Comparison of ENCODE assay signal across 8 cellular contexts in the genomic region with DNA sequence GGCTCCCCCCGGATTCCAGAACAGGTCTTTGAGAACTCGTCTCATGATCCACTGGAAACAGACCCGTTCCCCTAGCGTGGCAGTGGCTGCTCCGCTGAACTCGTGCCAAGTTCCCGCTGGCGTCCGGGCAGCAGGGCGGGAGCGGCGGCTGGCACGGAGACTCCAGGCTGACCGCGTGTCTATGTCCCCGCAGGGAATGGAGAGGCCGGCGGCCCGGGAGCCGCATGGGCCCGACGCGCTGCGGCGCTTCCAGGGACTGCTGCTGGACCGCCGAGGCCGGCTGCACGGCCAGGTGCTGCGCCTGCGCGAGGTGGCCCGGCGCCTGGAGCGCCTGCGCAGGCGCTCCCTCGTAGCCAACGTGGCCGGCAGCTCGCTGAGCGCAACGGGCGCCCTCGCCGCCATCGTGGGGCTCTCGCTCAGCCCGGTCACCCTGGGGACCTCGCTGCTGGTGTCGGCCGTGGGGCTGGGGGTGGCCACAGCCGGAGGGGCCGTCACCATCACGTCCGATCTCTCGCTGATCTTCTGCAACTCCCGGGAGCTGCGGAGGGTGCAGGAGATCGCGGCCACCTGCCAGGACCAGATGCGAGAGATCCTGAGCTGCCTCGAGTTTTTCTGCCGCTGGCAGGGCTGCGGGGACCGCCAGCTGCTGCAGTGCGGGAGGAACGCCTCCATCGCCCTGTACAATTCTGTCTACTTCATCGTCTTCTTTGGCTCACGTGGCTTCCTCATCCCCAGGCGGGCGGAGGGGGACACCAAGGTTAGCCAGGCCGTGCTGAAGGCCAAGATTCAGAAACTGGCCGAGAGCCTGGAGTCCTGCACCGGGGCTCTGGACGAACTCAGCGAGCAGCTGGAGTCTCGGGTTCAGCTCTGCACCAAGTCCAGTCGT. TPM values are rescaled to one million over a fixed set of nuclear protein-coding genes. Genes with fewer than 3 reads are reported as not detected.
DNase-seq lines count a peak whose midpoint lies in the region; ATAC-seq, FAIRE-seq and TF ChIP-seq lines count a peak whose summit lies in the region.

No MANE protein-coding gene starts in this region.

- peak overlapping the region; percentile 79 for H3K4me2 ChIP-seq in A549

- DNase-seq in A549 (ENCODE audit: low read depth in 1 of 2, low spot score in 1 of 2), result peak; percentile 87 to 91
- DNase-seq in NCI-H1694 treated with DMSO at 0.1 percent for 48 hours (lab: John Stamatoyannopoulos, UW), result peak; percentile 85
- peak; percentile 54 to 55 for DNase-seq in activated CD4-positive, alpha-beta T cell treated with anti-CD3 and anti-CD28 coated beads for 24 hours (ENCODE audit: low read depth in 2 of 2)
- no peak for DNase-seq in chondrocyte (ENCODE audit: low spot score)
- DNase-seq in kidney tubule cell (ENCODE audit: low spot score), result peak; percentile 88
- peak; percentile 42 to 64 (median 50) for DNase-seq in stimulated activated CD4-positive, alpha-beta T cell treated with anti-CD3 and anti-CD28 coated beads, Interleukin-1b, Interleukin-23, amount 100 ng/mL, for 24 hours (ENCODE audit: low read depth in 4 of 4, low spot score in 1 of 4)

- no peaks in the 10 kb centered on the region for H3K9me3 Mint-ChIP-seq in chondrocyte (ENCODE audit: low read depth)

- no peak for TF ChIP-seq EP300 in A549 (IDR thresholded peaks at IDR 0.05)

- peak overlapping the region; percentile 85 to 94 for H3K27ac ChIP-seq in A549

- peak overlapping the region; percentile 68 for H3K4me3 Mint-ChIP-seq in chondrocyte (ENCODE audit: unreplicated experiment)

- peak; percentile 89 for TF ChIP-seq POLR2A in A549 (IDR thresholded peaks at IDR 0.05; ENCODE audit: low read length)

- no peaks in the 10 kb centered on the region for H3K36me3 Mint-ChIP-seq in chondrocyte (ENCODE audit: low read depth)

- no peak for TF ChIP-seq RAD21 in A549 (conservative IDR thresholded peaks at IDR 0.05 in 1 of 2, IDR thresholded peaks at IDR 0.05 in 1 of 2)

- no peak for FAIRE-seq in A549 (lab: Jason Lieb, UNC)

- CTCF ChIA-PET in A549 (lab: Yijun Ruan, JAX), result interaction anchor here (1.0 to 5.6 kb wide), 17 partner anchors 12 to 212 kb away, joined by 3 to 80 read pairs (median 11); a partner anchor contains a TSS

- TF ChIP-seq CTCF in A549 (IDR thresholded peaks at IDR 0.05), result no peak
- TF ChIP-seq CTCF in chondrocyte (IDR thresholded peaks at IDR 0.05), result peak; percentile 10

- H3K4me1 ChIP-seq in A549, result peaks cover 35% of the 10 kb centered on the region

- no peaks in the 10 kb centered on the region for H3K9me3 ChIP-seq in A549

- POLR2A ChIA-PET in A549 (lab: Yijun Ruan, JAX), result interaction anchor here (0.6 to 1.8 kb wide), 18 partner anchors 12 to 426 kb away, joined by 3 to 18 read pairs (median 4); a partner anchor contains a TSS

- H3K27me3 Mint-ChIP-seq in chondrocyte (ENCODE audit: low read depth), result no peaks in the 10 kb centered on the region

- H3K4me1 Mint-ChIP-seq in chondrocyte (ENCODE audit: low read depth), result peaks cover 48% of the 10 kb centered on the region

- peak; percentile 90 to 94 for ATAC-seq in A549
- peak; percentile 91 for ATAC-seq in GM18498 (IDR thresholded peaks at IDR 0.05; ENCODE audit: unreplicated experiment)
- ATAC-seq in HG02884 (IDR thresholded peaks at IDR 0.05; ENCODE audit: unreplicated experiment), result peak; percentile 72

- H3K27ac Mint-ChIP-seq in chondrocyte (ENCODE audit: unreplicated experiment), result peak overlapping the region; percentile 96

- WGBS in A549 (ENCODE audit: missing lambda C conversion rate), result 20% methylated on average over 33 of the region's 80 CpGs

- H3K4me3 ChIP-seq in A549, result peak overlapping the region; percentile 44

TF ChIP-seq in A549, 52 proteins besides CTCF, POLR2A, EP300 and RAD21 (continues in another document):
- TF ChIP-seq TFCP2L1 (CRISPR knock-in tag; IDR thresholded peaks at IDR 0.05) (peak; percentile 66; the same call in 1 of the 2 replicates), PHF8 (IDR thresholded peaks at IDR 0.05; ENCODE audit: borderline replicate concordance, low read depth) (peak; percentile 66; the same call in 1 of the 2 replicates), RNF2 (IDR thresholded peaks at IDR 0.05; ENCODE audit: borderline replicate concordance, low read depth) (peak; percentile 79; the same call in 1 of the 2 replicates), ZFP36 (IDR thresholded peaks at IDR 0.05; ENCODE audit: borderline replicate concordance, partially characterized antibody) (no peak), ZSCAN20 (CRISPR knock-in tag; IDR thresholded peaks at IDR 0.05) (peak; percentile 67; the same call in 1 of the 2 replicates), TP53 (CRISPR knock-in tag; IDR thresholded peaks at IDR 0.05) (peak; percentile 80), MYC (IDR thresholded peaks at IDR 0.05; ENCODE audit: borderline replicate concordance, low read length) (peak; percentile 95), JUN (IDR thresholded peaks at IDR 0.05) (peak; percentile 71 to 93), HOXB13 (CRISPR knock-in tag; IDR thresholded peaks at IDR 0.05; ENCODE audit: low read depth) (peak; percentile 88), EHF (CRISPR knock-in tag; IDR thresholded peaks at IDR 0.05) (peak; percentile 52), RARB (CRISPR knock-in tag; IDR thresholded peaks at IDR 0.05) (no peak)
- TF ChIP-seq, protein P1, sequence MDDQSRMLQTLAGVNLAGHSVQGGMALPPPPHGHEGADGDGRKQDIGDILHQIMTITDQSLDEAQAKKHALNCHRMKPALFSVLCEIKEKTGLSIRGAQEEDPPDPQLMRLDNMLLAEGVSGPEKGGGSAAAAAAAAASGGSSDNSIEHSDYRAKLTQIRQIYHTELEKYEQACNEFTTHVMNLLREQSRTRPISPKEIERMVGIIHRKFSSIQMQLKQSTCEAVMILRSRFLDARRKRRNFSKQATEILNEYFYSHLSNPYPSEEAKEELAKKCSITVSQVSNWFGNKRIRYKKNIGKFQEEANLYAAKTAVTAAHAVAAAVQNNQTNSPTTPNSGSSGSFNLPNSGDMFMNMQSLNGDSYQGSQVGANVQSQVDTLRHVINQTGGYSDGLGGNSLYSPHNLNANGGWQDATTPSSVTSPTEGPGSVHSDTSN (IDR thresholded peaks at IDR 0.05), result 0 out of 2 replicates have a peak, but pooled peaks have one; percentile 10
- TF ChIP-seq, protein P2, sequence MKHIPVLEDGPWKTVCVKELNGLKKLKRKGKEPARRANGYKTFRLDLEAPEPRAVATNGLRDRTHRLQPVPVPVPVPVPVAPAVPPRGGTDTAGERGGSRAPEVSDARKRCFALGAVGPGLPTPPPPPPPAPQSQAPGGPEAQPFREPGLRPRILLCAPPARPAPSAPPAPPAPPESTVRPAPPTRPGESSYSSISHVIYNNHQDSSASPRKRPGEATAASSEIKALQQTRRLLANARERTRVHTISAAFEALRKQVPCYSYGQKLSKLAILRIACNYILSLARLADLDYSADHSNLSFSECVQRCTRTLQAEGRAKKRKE (CRISPR knock-in tag; IDR thresholded peaks at IDR 0.05; ENCODE audit: low read depth), result peak; percentile 89
- TF ChIP-seq, protein P3, sequence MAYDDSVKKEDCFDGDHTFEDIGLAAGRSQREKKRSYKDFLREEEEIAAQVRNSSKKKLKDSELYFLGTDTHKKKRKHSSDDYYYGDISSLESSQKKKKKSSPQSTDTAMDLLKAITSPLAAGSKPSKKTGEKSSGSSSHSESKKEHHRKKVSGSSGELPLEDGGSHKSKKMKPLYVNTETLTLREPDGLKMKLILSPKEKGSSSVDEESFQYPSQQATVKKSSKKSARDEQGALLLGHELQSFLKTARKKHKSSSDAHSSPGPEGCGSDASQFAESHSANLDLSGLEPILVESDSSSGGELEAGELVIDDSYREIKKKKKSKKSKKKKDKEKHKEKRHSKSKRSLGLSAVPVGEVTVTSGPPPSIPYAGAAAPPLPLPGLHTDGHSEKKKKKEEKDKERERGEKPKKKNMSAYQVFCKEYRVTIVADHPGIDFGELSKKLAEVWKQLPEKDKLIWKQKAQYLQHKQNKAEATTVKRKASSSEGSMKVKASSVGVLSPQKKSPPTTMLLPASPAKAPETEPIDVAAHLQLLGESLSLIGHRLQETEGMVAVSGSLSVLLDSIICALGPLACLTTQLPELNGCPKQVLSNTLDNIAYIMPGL (CRISPR knock-in tag; IDR thresholded peaks at IDR 0.05; ENCODE audit: borderline replicate concordance), result no peak
- TF ChIP-seq, protein P4, sequence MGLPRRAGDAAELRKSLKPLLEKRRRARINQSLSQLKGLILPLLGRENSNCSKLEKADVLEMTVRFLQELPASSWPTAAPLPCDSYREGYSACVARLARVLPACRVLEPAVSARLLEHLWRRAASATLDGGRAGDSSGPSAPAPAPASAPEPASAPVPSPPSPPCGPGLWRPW (IDR thresholded peaks at IDR 0.05), result no peak
- TF ChIP-seq, protein P5, sequence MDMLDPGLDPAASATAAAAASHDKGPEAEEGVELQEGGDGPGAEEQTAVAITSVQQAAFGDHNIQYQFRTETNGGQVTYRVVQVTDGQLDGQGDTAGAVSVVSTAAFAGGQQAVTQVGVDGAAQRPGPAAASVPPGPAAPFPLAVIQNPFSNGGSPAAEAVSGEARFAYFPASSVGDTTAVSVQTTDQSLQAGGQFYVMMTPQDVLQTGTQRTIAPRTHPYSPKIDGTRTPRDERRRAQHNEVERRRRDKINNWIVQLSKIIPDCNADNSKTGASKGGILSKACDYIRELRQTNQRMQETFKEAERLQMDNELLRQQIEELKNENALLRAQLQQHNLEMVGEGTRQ (IDR thresholded peaks at IDR 0.05), result 0 out of 2 replicates have a peak, but pooled peaks have one; percentile 20
- TF ChIP-seq, protein P6, sequence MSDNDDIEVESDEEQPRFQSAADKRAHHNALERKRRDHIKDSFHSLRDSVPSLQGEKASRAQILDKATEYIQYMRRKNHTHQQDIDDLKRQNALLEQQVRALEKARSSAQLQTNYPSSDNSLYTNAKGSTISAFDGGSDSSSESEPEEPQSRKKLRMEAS (IDR thresholded peaks at IDR 0.05), result peak; percentile 98

RNA-seq across cellular contexts. Expression of a gene that starts 1.5 kb away (rescaled TPM):
- polyA plus RNA-seq in A549 (2011; rRNA removed), result 0.93 and 1.3 TPM in 2 replicates
- polyA plus RNA-seq in A549 (2012; cell fraction: cytosol; rRNA removed), result 0.21 and 0.26 TPM in 2 replicates
- polyA plus RNA-seq in A549 (2012; cell fraction: nucleus; rRNA removed), result 0.10 and 0.31 TPM in 2 replicates
- 0.42 to 0.46 TPM (median 0.44 TPM) in 3 replicates for polyA plus RNA-seq in A549 (2017; fragmentation: RNase III; extraction: RNeasy Plus Mini Kit Qiagen cat#74134 plus additional on column Dnase treatment)
- polyA minus RNA-seq in A549 (2011; rRNA and poly(A)+ RNA removed), result 1.1 and 1.3 TPM in 2 replicates
- 4.2 to 8.1 TPM (median 7.1 TPM) in 3 replicates for total RNA-seq in chondrocyte

RNA-seq across cellular contexts. Expression of a gene that starts 26.2 kb away (rescaled TPM):
- polyA plus RNA-seq in A549 (2011; rRNA removed) (118 and 144 TPM in 2 replicates), A549 (2017; fragmentation: RNase III; extraction: RNeasy Plus Mini Kit Qiagen cat#74134 plus additional on column Dnase treatment) (81.6 to 87.3 TPM (median 83.8 TPM) in 3 replicates)
- 56.1 and 57.2 TPM in 2 replicates for polyA plus RNA-seq in A549 (2012; cell fraction: cytosol; rRNA removed)
- 63.1 and 116 TPM in 2 replicates for polyA plus RNA-seq in A549 (2012; cell fraction: nucleus; rRNA removed)
- 68.9 and 74.6 TPM in 2 replicates for polyA minus RNA-seq in A549 (2011; rRNA and poly(A)+ RNA removed)
- total RNA-seq in chondrocyte, result 33.6 to 44.0 TPM (median 39.3 TPM) in 3 replicates
